Comparison of ENCODE assay signal across 7 cellular contexts in genomic region chr20:15909995-15910394, GRCh38.
"Had no signal": no experiment of that assay in that cellular context is flagged by ENCODE, and none has a peak within 500 bp of the region (broad histone marks: within the 10 kb centered on the region; RNA-seq: fewer than 3 reads in every experiment).

No MANE protein-coding gene starts in this region.

- DNase-seq: H9, HCEC 1CT, KBM-7 had no signal

- ATAC-seq: GM23338 had no signal

- H3K4me3 ChIP-seq: GM23338 had no signal

- H3K4me2 ChIP-seq: GM23338 had no signal

- FAIRE-seq: H1, H54, HTR-8/SVneo had no signal
